ENCODE assay signal across 27 cellular contexts in the genomic region with DNA sequence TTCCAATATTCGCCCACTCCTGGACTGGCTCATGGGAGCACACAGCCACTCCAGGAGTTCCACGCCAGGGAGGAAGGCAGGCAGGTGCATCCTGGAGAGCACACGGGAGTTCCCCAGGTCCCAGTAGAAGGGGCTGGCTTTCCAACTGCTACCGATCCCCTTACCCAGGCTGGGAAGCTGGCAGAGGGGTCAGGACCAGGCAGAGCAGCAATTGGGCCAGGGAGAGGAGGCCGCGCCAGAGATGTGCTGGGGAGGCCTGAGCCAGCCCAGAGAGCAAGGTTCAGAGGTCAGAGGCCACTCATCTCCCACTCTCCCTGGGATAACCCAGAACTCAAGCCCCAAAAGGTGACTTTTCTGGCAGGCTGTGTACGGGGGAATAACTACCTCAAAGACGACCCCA.
A peak's percentile ranks its signal among the peaks of the same experiment; 100 is the strongest.
DNase-seq lines count a peak whose midpoint lies in the region; ATAC-seq, FAIRE-seq and TF ChIP-seq lines count a peak whose summit lies in the region.
"Had no signal": no experiment of that assay in that cellular context is flagged by ENCODE, and none has a peak within 500 bp of the region (broad histone marks: within the 10 kb centered on the region; RNA-seq: fewer than 3 reads in every experiment).

No MANE protein-coding gene starts in this region.

- H4K20me1 ChIP-seq in HepG2 (ENCODE audit: insufficient read depth, low read length): no peaks in the 10 kb centered on the region

- H2AFZ ChIP-seq in HepG2 (ENCODE audit: low read length): no peak overlapping the region
- H2AFZ ChIP-seq: hepatocyte had no signal

- BruUV-seq in HepG2 (replicated peaks; lab: Mats Ljungman, UMichigan): no TSS peak

- H3K4me2 ChIP-seq in HepG2 (ENCODE audit: low read depth, low read length): no peak overlapping the region
- H3K4me2 ChIP-seq: hepatocyte had no signal

- no peaks in the 10 kb centered on the region for H3K9me3 ChIP-seq in right lobe of liver
- peaks cover 6% of the 10 kb centered on the region for H3K9me3 ChIP-seq in HepG2 (ENCODE audit: low read length)
- no peaks in the 10 kb centered on the region for H3K9me3 ChIP-seq in MG63
- H3K9me3 ChIP-seq: breast epithelium, left ventricle myocardium inferior, ovary, Peyer's patch, right atrium auricular region, testis had no signal

- ATAC-seq in right lobe of liver (no peak), HepG2 (no peak), left lobe of liver (no peak)
- ATAC-seq in stimulated activated naive CD8-positive, alpha-beta T cell treated with anti-CD3 and anti-CD28 coated beads, Interleukin-15, Interleukin-2, amounts not matched to agents 100 U/mL and 50 U/mL, for 24 hours: no peak
- ATAC-seq: activated CD4-positive, alpha-beta T cell treated with anti-CD3 and anti-CD28 coated beads for 36 hours; naive thymus-derived CD8-positive, alpha-beta T cell; stimulated activated naive B cell treated with anti-CD40 and anti-IgM and Interleukin-4, amounts not matched to agents 10 μg/mL and 1 μg/mL and 100 μg/mL, for 72 hours had no signal

- CTCF ChIA-PET in HepG2 (lab: Yijun Ruan, JAX; ENCODE audit: low intra/inter-chr PET ratio, low total read pairs): no interaction called here

- H3K27ac ChIP-seq in right lobe of liver (no peak overlapping the region), HepG2 (ENCODE audit: extremely low read length, insufficient read depth, low read length) (no peak overlapping the region)
- H3K27ac ChIP-seq: breast epithelium, hepatocyte, left ventricle myocardium inferior, ovary, Peyer's patch, right atrium auricular region, SJSA1, testis had no signal

- H3K4me3 ChIP-seq in right lobe of liver (no peak overlapping the region), HepG2 (replicated peaks in 1 of 3; ENCODE audit: insufficient read depth in 1 of 3, low read depth in 2 of 3, low read length in 3 of 3) (no peak overlapping the region), MG63 (no peak overlapping the region)
- H3K4me3 ChIP-seq: breast epithelium, hepatocyte, left ventricle myocardium inferior, ovary, Peyer's patch, right atrium auricular region, SJSA1, testis had no signal

- H3K27me3 ChIP-seq in right lobe of liver: no peaks in the 10 kb centered on the region
- H3K27me3 ChIP-seq in HepG2 (ENCODE audit: control insufficient read depth in 1 of 2, insufficient read depth in 2 of 2, low read length in 2 of 2): peaks cover 0 to 21% of the 10 kb centered on the region in 2 experiments; a peak in 3 of 5 replicates
- H3K27me3 ChIP-seq in MG63: no peaks in the 10 kb centered on the region
- H3K27me3 ChIP-seq: hepatocyte, ovary, Peyer's patch, right atrium auricular region, SJSA1, testis had no signal

- in situ Hi-C loops in HepG2 (cut with HindIII; ENCODE audit: extremely low pct_ligation_motif_present, low pct_unique_long_range_greater_than_20kb): no loop called here

- POLR2A ChIA-PET in HepG2 (lab: Yijun Ruan, JAX): no interaction called here

- TF ChIP-seq CTCF in right lobe of liver (IDR thresholded peaks at IDR 0.05) (no peak), HepG2 (CRISPR knock-in tag; IDR thresholded peaks at IDR 0.05) (no peak)

- no peak overlapping the region for H3K9ac ChIP-seq in HepG2 (ENCODE audit: insufficient read depth, low read depth, low read length)

- H3K36me3 ChIP-seq in right lobe of liver (no peaks in the 10 kb centered on the region), HepG2 (replicated peaks in 1 of 2; ENCODE audit: control insufficient read depth in 1 of 2, insufficient read depth in 2 of 2, low read length in 2 of 2) (no peaks in the 10 kb centered on the region), MG63 (no peaks in the 10 kb centered on the region)
- H3K36me3 ChIP-seq: breast epithelium, left ventricle myocardium inferior, ovary, Peyer's patch, right atrium auricular region, SJSA1 had no signal

- no peak for TF ChIP-seq RAD21 in HepG2 (CRISPR knock-in tag; IDR thresholded peaks at IDR 0.05)

- no peak for FAIRE-seq in HepG2 (lab: Jason Lieb, UNC)
- FAIRE-seq: colon, frontal cortex, HTR-8/SVneo, TTC549 had no signal

- peak in 2 of 3 donors; percentile 41 to 42 for DNase-seq in right lobe of liver
- DNase-seq in HepG2 (ENCODE audit: low spot score): no peak
- peak; percentile 74 for DNase-seq in NCI-H69 (lab: John Stamatoyannopoulos, UW)
- peak; percentile 40 for DNase-seq in left lobe of liver (ENCODE audit: low spot score)
- no peak for DNase-seq in stimulated activated CD4-positive, alpha-beta T cell treated with anti-CD3 and anti-CD28 coated beads, Interleukin-1b, Interleukin-23, amount 100 ng/mL, for 48 hours
- DNase-seq in stimulated activated naive CD8-positive, alpha-beta T cell treated with anti-CD3 and anti-CD28 coated beads, Interleukin-15, Interleukin-2, amounts not matched to agents 100 U/mL and 50 U/mL, for 24 hours: no peak
- no peak for DNase-seq in MG63
- DNase-seq: activated CD4-positive, alpha-beta T cell treated with anti-CD3 and anti-CD28 coated beads for 36 hours; activated naive CD4-positive, alpha-beta T cell treated with anti-CD3 and anti-CD28 coated beads, Interleukin-2, amount 10 ng/mL, durations not matched to agents 7 days and 5 days; amniotic stem cell; CD4-positive, CD25-positive, alpha-beta regulatory T cell; KG1; left ventricle myocardium inferior; naive thymus-derived CD8-positive, alpha-beta T cell; Peyer's patch; stimulated activated CD4-positive, alpha-beta T cell treated with anti-CD3 and anti-CD28 coated beads, Interleukin-4, amount 100 ng/mL, for 24 hours; stimulated activated naive B cell treated with anti-CD40 and anti-IgM and Interleukin-4, amounts not matched to agents 10 μg/mL and 1 μg/mL and 100 μg/mL, for 72 hours; testis had no signal

- H3K4me1 ChIP-seq in right lobe of liver (peaks cover 0 to 24% (median 10%) of the 10 kb centered on the region in 4 donors), HepG2 (ENCODE audit: insufficient read depth, low read length) (no peaks in the 10 kb centered on the region)
- H3K4me1 ChIP-seq: Peyer's patch, SJSA1 had no signal

- H3K79me2 ChIP-seq in HepG2 (ENCODE audit: insufficient read depth, low read length): no peaks in the 10 kb centered on the region
- H3K79me2 ChIP-seq: hepatocyte had no signal

- TF ChIP-seq POLR2A in right lobe of liver (IDR thresholded peaks at IDR 0.05) (no peak), HepG2 (IDR thresholded peaks at IDR 0.05; ENCODE audit: insufficient read depth in 1 of 2, low read depth in 2 of 2, low read length in 2 of 2) (no peak)

- intact Hi-C loops in right lobe of liver (cut with DNase I) (loop anchor here in 1 of 2 donors (10.0 kb wide), 1 partner anchor 105 kb away; no protein-coding TSS in a partner anchor), HepG2 (cut with micrococcal nuclease; ENCODE audit: unreplicated experiment) (no loop called here)

- WGBS in right lobe of liver (ENCODE audit: insufficient coverage, low coverage, low lambda C conversion rate, missing lambda C conversion rate): 73% methylated on average over 3 of the region's 8 CpGs
- WGBS in HepG2 (ENCODE audit: low lambda C conversion rate): 35% methylated on average over 7 of the region's 8 CpGs

- TF ChIP-seq EP300 in HepG2 (IDR thresholded peaks at IDR 0.05; ENCODE audit: low read depth in 2 of 2, low read length in 2 of 2) (no peak), HepG2 (CRISPR knock-in tag; IDR thresholded peaks at IDR 0.05; ENCODE audit: borderline replicate concordance) (no peak)

TF ChIP-seq in HepG2, 621 proteins besides CTCF, POLR2A, EP300 and RAD21:
- TF ChIP-seq NCOA1 (CRISPR knock-in tag; IDR thresholded peaks at IDR 0.05) (no peak), ZNF772 (CRISPR knock-in tag; IDR thresholded peaks at IDR 0.05) (no peak), ZNF724P (CRISPR knock-in tag; IDR thresholded peaks at IDR 0.05; ENCODE audit: borderline replicate concordance) (no peak)
- TF ChIP-seq, protein P1, sequence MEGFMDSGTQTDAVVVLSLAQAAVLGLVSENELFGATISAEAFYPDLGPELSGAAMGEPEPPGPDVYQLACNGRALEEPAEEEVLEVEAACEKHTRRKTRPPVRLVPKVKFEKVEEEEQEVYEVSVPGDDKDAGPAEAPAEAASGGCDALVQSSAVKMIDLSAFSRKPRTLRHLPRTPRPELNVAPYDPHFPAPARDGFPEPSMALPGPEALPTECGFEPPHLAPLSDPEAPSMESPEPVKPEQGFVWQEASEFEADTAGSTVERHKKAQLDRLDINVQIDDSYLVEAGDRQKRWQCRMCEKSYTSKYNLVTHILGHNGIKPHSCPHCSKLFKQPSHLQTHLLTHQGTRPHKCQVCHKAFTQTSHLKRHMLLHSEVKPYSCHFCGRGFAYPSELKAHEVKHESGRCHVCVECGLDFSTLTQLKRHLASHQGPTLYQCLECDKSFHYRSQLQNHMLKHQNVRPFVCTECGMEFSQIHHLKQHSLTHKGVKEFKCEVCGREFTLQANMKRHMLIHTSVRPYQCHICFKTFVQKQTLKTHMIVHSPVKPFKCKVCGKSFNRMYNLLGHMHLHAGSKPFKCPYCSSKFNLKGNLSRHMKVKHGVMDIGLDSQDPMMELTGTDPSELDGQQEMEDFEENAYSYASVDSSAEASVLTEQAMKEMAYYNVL (CRISPR knock-in tag; IDR thresholded peaks at IDR 0.05; ENCODE audit: borderline replicate concordance): no peak

Comparison
In these comparisons a context has a peak if more than half of its experiments do, and no peak if none do; other contexts are left out.
1. DNase-seq: peak in right lobe of liver (2 of 3), NCI-H69 (single experiment) and left lobe of liver (single experiment); none in HepG2 (single experiment), stimulated activated CD4-positive, alpha-beta T cell treated with anti-CD3 and anti-CD28 coated beads, Interleukin-1b, Interleukin-23, amount 100 ng/mL, for 48 hours (single experiment), stimulated activated naive CD8-positive, alpha-beta T cell treated with anti-CD3 and anti-CD28 coated beads, Interleukin-15, Interleukin-2, amounts not matched to agents 100 U/mL and 50 U/mL, for 24 hours (single experiment) and MG63 (single experiment).